In genomic region chr5:175954107-175954506, GRCh38 we compare ENCODE assay signal across 7 cellular contexts. TPM values are rescaled to one million over a fixed set of nuclear protein-coding genes. Genes with fewer than 3 reads are reported as not detected.
A peak's percentile ranks its signal among the peaks of the same experiment; 100 is the strongest.
DNase-seq lines count a peak whose midpoint lies in the region; ATAC-seq and TF ChIP-seq lines count a peak whose summit lies in the region.
"Not testable (repeated sequence)": the region's sequence is repeated elsewhere in the genome, so short reads cannot be mapped to it uniquely, and the experiment has no call there.

No MANE protein-coding gene starts in this region.

- H3K27me3 ChIP-seq in WERI-Rb-1 (ENCODE audit: insufficient read depth, low read depth, severe bottlenecking); esophagus muscularis mucosa: not testable (repeated sequence)

- not testable (repeated sequence) for H3K27me3 Mint-ChIP-seq in T-helper 17 cell; activated B cell treated with CpG ODN at 0.5 μM for 24 hours; activated T-cell treated with anti-CD3 and anti-CD28 coated beads, Interleukin-2, amount 50 U/mL, for 24 hours; neural crest cell (ENCODE audit: low read depth)

- H3K36me3 ChIP-seq in HEK293 (ENCODE audit: control insufficient read depth in 2 of 2, insufficient read depth in 1 of 2, low read length in 2 of 2); WERI-Rb-1; esophagus muscularis mucosa: not testable (repeated sequence)

- not testable (repeated sequence) for TF ChIP-seq POLR2A in esophagus muscularis mucosa (IDR thresholded peaks at IDR 0.05; ENCODE audit: low read depth)

- H3K9me3 Mint-ChIP-seq in activated B cell treated with CpG ODN at 0.5 μM for 24 hours; activated T-cell treated with anti-CD3 and anti-CD28 coated beads, Interleukin-2, amount 50 U/mL, for 24 hours; neural crest cell: not testable (repeated sequence)

- intact Hi-C loops in activated B cell treated with CpG ODN at 0.5 μM for 24 hours (cut with micrococcal nuclease); esophagus muscularis mucosa (cut with DNase I): not testable (repeated sequence)

- H3K4me1 ChIP-seq in HEK293 (ENCODE audit: control insufficient read depth, insufficient read depth, low read length); esophagus muscularis mucosa: not testable (repeated sequence)

- H3K36me3 Mint-ChIP-seq in T-helper 17 cell (ENCODE audit: low read depth); activated B cell treated with CpG ODN at 0.5 μM for 24 hours (ENCODE audit: low read depth); activated T-cell treated with anti-CD3 and anti-CD28 coated beads, Interleukin-2, amount 50 U/mL, for 24 hours (ENCODE audit: low read depth); neural crest cell (ENCODE audit: low read depth): not testable (repeated sequence)

- DNase-seq in T-helper 17 cell; activated B cell treated with CpG ODN at 0.5 μM for 24 hours; activated T-cell treated with anti-CD3 and anti-CD28 coated beads, Interleukin-2, amount 50 U/mL, for 24 hours; neural crest cell (ENCODE audit: low read depth, low spot score): not testable (repeated sequence)
- peak; percentile 28 for DNase-seq in WERI-Rb-1
- DNase-seq in esophagus muscularis mucosa (ENCODE audit: extremely low spot score), result peak; percentile 14

- H3K9me3 ChIP-seq in HEK293 (ENCODE audit: control insufficient read depth, insufficient read depth, low read depth, low read length); T-helper 17 cell (ENCODE audit: control insufficient read depth, low read length, poor library complexity, severe bottlenecking); WERI-Rb-1 (ENCODE audit: severe bottlenecking); esophagus muscularis mucosa: not testable (repeated sequence)

- TF ChIP-seq CTCF in HEK293 (tag by site-specific recombination; IDR thresholded peaks at IDR 0.05); WERI-Rb-1 (IDR thresholded peaks at IDR 0.05; ENCODE audit: low read depth, low read length); activated B cell treated with CpG ODN at 0.5 μM for 24 hours (IDR thresholded peaks at IDR 0.05); esophagus muscularis mucosa (IDR thresholded peaks at IDR 0.05); neural crest cell (conservative IDR thresholded peaks at IDR 0.05): not testable (repeated sequence)

- TF ChIP-seq EP300 in esophagus muscularis mucosa (IDR thresholded peaks at IDR 0.05), result not testable (repeated sequence)

- H3K4me1 Mint-ChIP-seq in T-helper 17 cell; activated B cell treated with CpG ODN at 0.5 μM for 24 hours; activated T-cell treated with anti-CD3 and anti-CD28 coated beads, Interleukin-2, amount 50 U/mL, for 24 hours (ENCODE audit: low read depth); neural crest cell: not testable (repeated sequence)

- not testable (repeated sequence) for H3K4me3 Mint-ChIP-seq in T-helper 17 cell; activated B cell treated with CpG ODN at 0.5 μM for 24 hours; activated T-cell treated with anti-CD3 and anti-CD28 coated beads, Interleukin-2, amount 50 U/mL, for 24 hours; neural crest cell

- CTCF ChIA-PET in HEK293 (lab: Yijun Ruan, JAX); activated B cell treated with CpG ODN at 0.5 μM for 24 hours (lab: Charles Lee): not testable (repeated sequence)

- POLR2A ChIA-PET in HEK293 (lab: Yijun Ruan, JAX); activated B cell treated with CpG ODN at 0.5 μM for 24 hours (lab: Charles Lee): not testable (repeated sequence)

- H3K4me3 ChIP-seq in HEK293 (ENCODE audit: low read depth, low read length); WERI-Rb-1 (ENCODE audit: low read depth, low read length); esophagus muscularis mucosa: not testable (repeated sequence)

- peak overlapping the region; percentile 47 for H3K27ac Mint-ChIP-seq in T-helper 17 cell
- peak overlapping the region; percentile 41 for H3K27ac Mint-ChIP-seq in activated B cell treated with CpG ODN at 0.5 μM for 24 hours
- peak overlapping the region; percentile 20 for H3K27ac Mint-ChIP-seq in activated T-cell treated with anti-CD3 and anti-CD28 coated beads, Interleukin-2, amount 50 U/mL, for 24 hours
- H3K27ac Mint-ChIP-seq in neural crest cell (ENCODE audit: unreplicated experiment), result peak overlapping the region; percentile 19

- ATAC-seq in T-helper 17 cell; activated B cell treated with CpG ODN at 0.5 μM for 24 hours (ENCODE audit: low read depth): not testable (repeated sequence)

- WGBS in esophagus muscularis mucosa, result 87% methylated on average over 4 of the region's 6 CpGs

- not testable (repeated sequence) for H3K27ac ChIP-seq in HEK293 (ENCODE audit: extremely low read depth, low read depth, low read length); WERI-Rb-1; esophagus muscularis mucosa (replicated peaks in 1 of 4)

TF ChIP-seq in HEK293, 187 proteins besides CTCF, POLR2A, EP300 and RAD21:
- TF ChIP-seq EGR2 (tag by site-specific recombination; IDR thresholded peaks at IDR 0.05; ENCODE audit: low read depth) (peak; percentile 74), ZFHX2 (tag by site-specific recombination; conservative IDR thresholded peaks at IDR 0.05) (peak; percentile 38)

RNA-seq across cellular contexts. Expression of gene THOC3, which starts 14.0 kb away (rescaled TPM):
- 100 to 1,000 TPM in 1 of 2 donors, 10 to 100 TPM in 1; 71.5 to 120 TPM for total RNA-seq in T-helper 17 cell
- total RNA-seq in activated B cell treated with CpG ODN at 0.5 μM for 24 hours, result 27.0 and 28.8 TPM in 2 replicates
- total RNA-seq in esophagus muscularis mucosa, result 10 to 100 TPM; 14.4 to 26.8 (median 23.8) TPM
- total RNA-seq in neural crest cell, result 77.1 and 89.0 TPM in 2 replicates
